Comparison of ENCODE assay signal across 1 cellular context in the genomic region with DNA sequence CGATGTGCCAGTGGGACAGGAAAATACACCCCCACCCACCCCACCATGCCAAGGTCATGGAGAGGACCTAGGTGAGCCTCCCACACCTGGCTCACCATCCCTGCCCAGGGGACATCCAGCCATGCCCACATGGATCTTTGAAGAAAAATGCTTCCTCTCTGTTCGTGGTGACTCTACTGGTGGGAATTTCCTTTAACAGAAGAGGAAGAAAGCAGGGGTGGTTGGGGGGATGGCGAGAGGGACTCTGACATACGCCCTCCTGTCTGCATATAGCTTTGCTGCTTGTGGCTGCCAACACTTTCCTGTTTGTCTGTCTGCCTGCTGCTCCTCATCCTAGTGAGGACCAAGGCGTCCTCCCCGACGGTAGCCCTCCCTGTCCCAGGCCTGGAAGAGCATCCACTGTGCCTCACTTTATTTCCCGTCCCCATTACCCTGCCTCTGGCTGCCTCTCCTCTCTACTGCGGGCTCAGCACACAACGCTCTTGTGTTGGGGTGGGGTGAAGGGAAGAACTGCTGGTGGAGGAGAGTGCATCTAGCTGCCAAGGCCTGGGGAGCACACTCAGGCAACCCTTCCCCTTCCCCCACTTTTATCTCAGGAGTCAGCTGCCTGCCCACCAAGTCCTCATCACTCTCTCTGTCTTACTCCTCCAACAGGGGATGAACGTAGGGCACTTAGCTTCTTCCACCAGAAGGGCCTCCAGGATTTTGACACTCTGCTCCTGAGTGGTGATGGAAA.
TF ChIP-seq lines count a peak whose summit lies in the region.

No MANE protein-coding gene starts in this region.

TF ChIP-seq in IMR-90, 13 proteins besides CTCF, POLR2A, EP300 and RAD21:
- TF ChIP-seq CHD1 (IDR thresholded peaks at IDR 0.05; ENCODE audit: low read depth, low read length) (no peak), FOS (IDR thresholded peaks at IDR 0.05; ENCODE audit: low read depth, low read length) (no peak), MXI1 (IDR thresholded peaks at IDR 0.05; ENCODE audit: borderline replicate concordance, low read depth, low read length) (no peak), MAZ (IDR thresholded peaks at IDR 0.05; ENCODE audit: borderline replicate concordance, low read depth, low read length) (no peak), RFX5 (IDR thresholded peaks at IDR 0.05; ENCODE audit: low read depth, low read length) (no peak), BHLHE40 (IDR thresholded peaks at IDR 0.05; ENCODE audit: low read depth, low read length) (no peak), NFE2L2 (IDR thresholded peaks at IDR 0.05; ENCODE audit: low read depth, low read length) (no peak)
- TF ChIP-seq, protein P1, sequence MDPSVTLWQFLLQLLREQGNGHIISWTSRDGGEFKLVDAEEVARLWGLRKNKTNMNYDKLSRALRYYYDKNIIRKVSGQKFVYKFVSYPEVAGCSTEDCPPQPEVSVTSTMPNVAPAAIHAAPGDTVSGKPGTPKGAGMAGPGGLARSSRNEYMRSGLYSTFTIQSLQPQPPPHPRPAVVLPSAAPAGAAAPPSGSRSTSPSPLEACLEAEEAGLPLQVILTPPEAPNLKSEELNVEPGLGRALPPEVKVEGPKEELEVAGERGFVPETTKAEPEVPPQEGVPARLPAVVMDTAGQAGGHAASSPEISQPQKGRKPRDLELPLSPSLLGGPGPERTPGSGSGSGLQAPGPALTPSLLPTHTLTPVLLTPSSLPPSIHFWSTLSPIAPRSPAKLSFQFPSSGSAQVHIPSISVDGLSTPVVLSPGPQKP (IDR thresholded peaks at IDR 0.05; ENCODE audit: borderline replicate concordance, low read depth, low read length), result no peak
- TF ChIP-seq, protein P2, sequence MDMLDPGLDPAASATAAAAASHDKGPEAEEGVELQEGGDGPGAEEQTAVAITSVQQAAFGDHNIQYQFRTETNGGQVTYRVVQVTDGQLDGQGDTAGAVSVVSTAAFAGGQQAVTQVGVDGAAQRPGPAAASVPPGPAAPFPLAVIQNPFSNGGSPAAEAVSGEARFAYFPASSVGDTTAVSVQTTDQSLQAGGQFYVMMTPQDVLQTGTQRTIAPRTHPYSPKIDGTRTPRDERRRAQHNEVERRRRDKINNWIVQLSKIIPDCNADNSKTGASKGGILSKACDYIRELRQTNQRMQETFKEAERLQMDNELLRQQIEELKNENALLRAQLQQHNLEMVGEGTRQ (IDR thresholded peaks at IDR 0.05; ENCODE audit: low read depth, low read length), result no peak
TF ChIP-seq in IMR-90: peak in this region for 0.
